23 cellular contexts compared by ENCODE assay signal in the genomic region with DNA sequence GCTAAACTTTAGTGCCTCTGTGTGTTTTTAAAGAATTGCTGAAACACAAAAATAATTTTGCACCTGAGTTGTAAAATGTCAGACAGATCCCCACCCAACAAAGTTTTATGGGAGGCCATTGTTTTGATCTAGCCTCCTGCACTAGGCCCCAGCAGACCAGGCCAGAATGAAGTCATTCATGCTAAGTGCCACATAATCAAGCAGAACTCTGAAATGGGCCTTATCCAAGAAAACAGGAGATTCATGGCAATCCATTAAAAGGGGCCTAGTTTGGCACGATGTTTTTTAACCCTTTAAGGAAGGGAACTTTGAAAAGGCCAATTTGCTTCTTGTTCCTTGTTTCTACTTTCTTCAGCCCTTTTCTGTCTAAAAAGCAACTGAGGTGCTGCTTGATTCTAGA.
"Had no signal": no experiment of that assay in that cellular context is flagged by ENCODE, and none has a peak within 500 bp of the region (broad histone marks: within the 10 kb centered on the region; RNA-seq: fewer than 3 reads in every experiment).

No MANE protein-coding gene starts in this region.

- H3K4me3 ChIP-seq: adrenal gland, breast epithelium, coronary artery, sigmoid colon, smooth muscle cell, tibial artery had no signal

- H3K9me3 Mint-ChIP-seq: activated T-helper 2 cell treated with anti-CD3 and anti-CD28 coated beads, Interferon-gamma antibody, Interleukin-2, Interleukin-4, amounts not matched to agents 10 μg/mL and 5 μg/mL and 100 μg/mL, durations not matched to agents 14 hours and 24 hours and 36 hours; endodermal cell; immature natural killer cell; neural crest cell; WTC11 had no signal

- H3K27me3 ChIP-seq: adrenal gland, breast epithelium, sigmoid colon, tibial artery had no signal

- H3K4me1 Mint-ChIP-seq: neural crest cell had no signal

- H3K9me3 ChIP-seq: adrenal gland, breast epithelium, sigmoid colon, tibial artery had no signal

- H3K4me2 ChIP-seq: smooth muscle cell had no signal

- DNase-seq: activated naive CD4-positive, alpha-beta T cell; activated T-cell treated with anti-CD3 and anti-CD28 coated beads, Interleukin-2, amount 50 U/mL, for 1 hour; adrenal gland; endodermal cell; immature natural killer cell; kidney glomerular epithelial cell; left ventricle myocardium superior; mammary epithelial cell; naive thymus-derived CD4-positive, alpha-beta T cell; sigmoid colon; stimulated activated CD4-positive, alpha-beta T cell treated with anti-CD3 and anti-CD28 coated beads, Interleukin-15, amount 100 ng/mL, for 24 hours; stimulated activated CD4-positive, alpha-beta T cell treated with anti-CD3 and anti-CD28 coated beads, Interleukin-2, amount 100 ng/mL, for 48 hours; stimulated activated naive CD4-positive, alpha-beta T cell treated with Interleukin-2 at 50 U/mL for 16 hours; T-helper 9 cell; tibial artery had no signal

- H3K27ac ChIP-seq: adrenal gland, breast epithelium, coronary artery, epithelial cell of prostate, sigmoid colon, tibial artery had no signal

- ATAC-seq: left ventricle myocardium superior; naive thymus-derived CD4-positive, alpha-beta T cell; WTC11 had no signal

- H3K27me3 Mint-ChIP-seq: activated naive CD8-positive, alpha-beta T cell; naive thymus-derived CD4-positive, alpha-beta T cell had no signal

- H3K4me1 ChIP-seq: adrenal gland had no signal

- H3K36me3 ChIP-seq: adrenal gland, breast epithelium had no signal

- H3K27ac Mint-ChIP-seq: activated naive CD8-positive, alpha-beta T cell; activated T-helper 2 cell treated with anti-CD3 and anti-CD28 coated beads, Interferon-gamma antibody, Interleukin-2, Interleukin-4, amounts not matched to agents 10 μg/mL and 5 μg/mL and 100 μg/mL, durations not matched to agents 14 hours and 24 hours and 36 hours; endodermal cell had no signal

- H3K4me3 Mint-ChIP-seq: activated naive CD8-positive, alpha-beta T cell; endodermal cell; immature natural killer cell; naive thymus-derived CD4-positive, alpha-beta T cell; neural crest cell; WTC11 had no signal
